8 cellular contexts compared by ENCODE assay signal in the genomic region with DNA sequence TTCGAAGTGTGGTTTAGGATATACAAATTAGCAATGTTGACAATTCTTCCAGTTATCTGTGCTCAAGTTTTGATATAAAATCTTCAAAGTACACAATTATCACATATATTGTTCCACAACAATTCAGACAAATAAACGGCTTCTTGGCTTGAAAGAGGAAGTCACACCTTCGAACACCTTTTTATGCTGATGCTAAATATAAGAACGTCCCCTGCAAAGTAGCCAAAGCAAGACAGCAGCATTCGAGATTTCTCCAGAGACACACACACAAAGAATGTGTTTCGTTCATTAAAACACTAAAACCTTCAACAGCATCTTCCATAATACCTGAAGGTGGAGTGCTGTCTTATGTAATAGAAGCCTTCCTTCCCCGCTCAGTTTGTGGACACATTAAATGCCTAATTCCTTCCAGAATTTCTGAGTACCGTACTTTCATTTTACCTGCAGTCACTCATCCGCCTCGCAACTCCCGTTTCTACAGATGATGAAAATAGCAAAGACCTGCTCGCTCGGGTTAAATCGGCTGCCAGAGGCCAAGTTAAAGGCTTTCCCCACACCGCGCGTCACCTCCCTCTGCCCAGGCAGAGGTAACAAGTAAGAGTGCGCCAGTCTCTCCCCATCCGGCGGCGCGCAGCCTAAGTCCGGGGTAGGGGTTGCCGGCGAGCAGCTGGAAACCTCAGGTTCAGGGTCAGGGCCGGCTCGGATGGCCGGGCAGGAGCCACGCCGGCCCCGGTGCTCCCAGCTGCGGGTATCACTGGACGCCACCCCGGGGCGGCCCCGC. TPM values are rescaled to one million over a fixed set of nuclear protein-coding genes. Genes with fewer than 3 reads are reported as not detected.
DNase-seq lines count a peak whose midpoint lies in the region; ATAC-seq and TF ChIP-seq lines count a peak whose summit lies in the region.

No MANE protein-coding gene starts in this region.

- peak overlapping the region in 2 of 8 donors; percentile 13 to 67 for H3K27ac Mint-ChIP-seq in CD8-positive, alpha-beta memory T cell

- TSS peak; percentile 50 for BruUV-seq in mammary epithelial cell (replicated peaks; lab: Mats Ljungman, UMichigan)

- H3K27me3 ChIP-seq in CD8-positive, alpha-beta memory T cell (ENCODE audit: insufficient read depth, low read length, poor library complexity, severe bottlenecking), result peaks cover 9% of the 10 kb centered on the region
- no peaks in the 10 kb centered on the region for H3K27me3 ChIP-seq in mammary epithelial cell (ENCODE audit: insufficient read depth, low read length)

- no peak overlapping the region for H3K27ac ChIP-seq in CD8-positive, alpha-beta memory T cell (ENCODE audit: low read depth, low read length)
- peak overlapping the region; percentile 24 for H3K27ac ChIP-seq in mammary epithelial cell (ENCODE audit: insufficient read depth, low read depth, low read length)

- in situ Hi-C loops in mammary epithelial cell (cut with MboI; ENCODE audit: low sequenced_read_pairs in 2 of 2), result no loop called here

- intact Hi-C loops in mammary epithelial cell (cut with micrococcal nuclease), result loop anchor here (1.0 to 2.0 kb wide), 5 partner anchors 45 to 240 kb away; no protein-coding TSS in a partner anchor

- DNase-seq in CD8-positive, alpha-beta memory T cell, result peak in 2 of 5 donors; percentile 16 to 40
- DNase-seq in SW480 (ENCODE audit: low spot score) (peak; percentile 61), mammary epithelial cell (peak; percentile 60), kidney glomerular epithelial cell (lab: John Stamatoyannopoulos, UW) (peak; percentile 18), SKM-1 (lab: John Stamatoyannopoulos, UW; ENCODE audit: unreplicated experiment) (no peak)
- DNase-seq in stimulated activated CD4-positive, alpha-beta T cell treated with anti-CD3 and anti-CD28 coated beads, Interleukin-2, amount 100 ng/mL, for 24 hours, result peak; percentile 46 to 65

- H3K4me3 ChIP-seq in CD8-positive, alpha-beta memory T cell (ENCODE audit: low read length), result peak overlapping the region; percentile 66
- H3K4me3 ChIP-seq in mammary epithelial cell (replicated peaks in 1 of 3; ENCODE audit: insufficient read depth in 1 of 3, low read depth in 2 of 3, low read length in 3 of 3), result peak overlapping the region; percentile 80 to 92 (median 81)

- peak overlapping the region; percentile 65 for H3K9ac ChIP-seq in mammary epithelial cell (ENCODE audit: insufficient read depth, low read length)

- H3K36me3 ChIP-seq in CD8-positive, alpha-beta memory T cell (ENCODE audit: insufficient read depth, low read length), result no peaks in the 10 kb centered on the region
- peaks cover 6% of the 10 kb centered on the region for H3K36me3 ChIP-seq in mammary epithelial cell (ENCODE audit: insufficient read depth, low read length)

- H3K36me3 Mint-ChIP-seq in CD8-positive, alpha-beta memory T cell, result peaks cover 0 to 9% (median 0%) of the 10 kb centered on the region in 3 donors

- no peaks in the 10 kb centered on the region for H4K20me1 ChIP-seq in mammary epithelial cell (ENCODE audit: insufficient read depth, low read length)

- H3K4me3 Mint-ChIP-seq in CD8-positive, alpha-beta memory T cell, result peak overlapping the region; percentile 77 to 96 (median 89)

- peak overlapping the region; percentile 64 for H2AFZ ChIP-seq in mammary epithelial cell (ENCODE audit: low read depth, low read length)

- 3% methylated on average over 28 of the region's 36 CpGs for WGBS in mammary epithelial cell (ENCODE audit: low coverage, missing lambda C conversion rate)

- H3K9me3 Mint-ChIP-seq in CD8-positive, alpha-beta memory T cell, result no peaks in the 10 kb centered on the region

- peak overlapping the region; percentile 88 for H3K4me2 ChIP-seq in mammary epithelial cell (ENCODE audit: insufficient read depth, low read depth, low read length)

- POLR2A ChIA-PET in CD8-positive, alpha-beta memory T cell (lab: Charles Lee), result no interaction called here

- peaks cover 58% of the 10 kb centered on the region for H3K79me2 ChIP-seq in mammary epithelial cell (ENCODE audit: insufficient read depth, low read length)

- CTCF ChIA-PET in CD8-positive, alpha-beta memory T cell (lab: Charles Lee), result no interaction called here
- CTCF ChIA-PET in mammary epithelial cell (lab: Charles Lee; ENCODE audit: low non-redundant PET), result no interaction called here

- dilution Hi-C loops in mammary epithelial cell (cut with HindIII; ENCODE audit: low sequenced_read_pairs), result no loop called here

- peaks cover 14 to 20% (median 20%) of the 10 kb centered on the region in 3 donors for H3K4me1 Mint-ChIP-seq in CD8-positive, alpha-beta memory T cell

- H3K4me1 ChIP-seq in CD8-positive, alpha-beta memory T cell (ENCODE audit: insufficient read depth, low read length), result peaks cover 5% of the 10 kb centered on the region
- peaks cover 25% of the 10 kb centered on the region for H3K4me1 ChIP-seq in mammary epithelial cell (ENCODE audit: insufficient read depth, low read length)

- peak in 1 of 2 donors; percentile 16 for TF ChIP-seq CTCF in mammary epithelial cell (conservative IDR thresholded peaks at IDR 0.05 in 1 of 2, IDR thresholded peaks at IDR 0.05 in 1 of 2; ENCODE audit: extremely low read depth in 1 of 2, insufficient read depth in 1 of 2, low read depth in 1 of 2, low read length in 2 of 2)

- H3K27me3 Mint-ChIP-seq in CD8-positive, alpha-beta memory T cell, result peaks cover 37 to 83% of the 10 kb centered on the region in 2 donors

- H3K9me3 ChIP-seq in CD8-positive, alpha-beta memory T cell (ENCODE audit: low read length), result no peaks in the 10 kb centered on the region
- H3K9me3 ChIP-seq in mammary epithelial cell (replicated peaks; ENCODE audit: insufficient read depth, low read length), result no peaks in the 10 kb centered on the region

- ATAC-seq in GM19397 (IDR thresholded peaks at IDR 0.05; ENCODE audit: unreplicated experiment) (peak; percentile 55), HG03565 (IDR thresholded peaks at IDR 0.05; ENCODE audit: unreplicated experiment) (peak; percentile 31)

RNA-seq across cellular contexts. Expression of a gene that starts 0.8 kb away (rescaled TPM):
- total RNA-seq in CD8-positive, alpha-beta memory T cell, result 1 to 10 TPM; 5.0 to 6.4 TPM
- 2.2 TPM for polyA plus RNA-seq in CD8-positive, alpha-beta memory T cell
- total RNA-seq in mammary epithelial cell, result 100 to 1,000 TPM; 490 to 535 TPM
- 307 TPM for polyA plus RNA-seq in mammary epithelial cell
- polyA minus RNA-seq in mammary epithelial cell, result 235 TPM

Comparison
In these comparisons a context has a peak if more than half of its experiments do, and no peak if none do; other contexts are left out.
1. RNA of a gene that starts 0.8 kb away (total RNA-seq): 490 to 535 TPM in mammary epithelial cell; 5.0 to 6.4 TPM in CD8-positive, alpha-beta memory T cell; every median in the first group is over 10 times any median in the second.